Comparison of ENCODE assay signal across 12 cellular contexts in the genomic region with DNA sequence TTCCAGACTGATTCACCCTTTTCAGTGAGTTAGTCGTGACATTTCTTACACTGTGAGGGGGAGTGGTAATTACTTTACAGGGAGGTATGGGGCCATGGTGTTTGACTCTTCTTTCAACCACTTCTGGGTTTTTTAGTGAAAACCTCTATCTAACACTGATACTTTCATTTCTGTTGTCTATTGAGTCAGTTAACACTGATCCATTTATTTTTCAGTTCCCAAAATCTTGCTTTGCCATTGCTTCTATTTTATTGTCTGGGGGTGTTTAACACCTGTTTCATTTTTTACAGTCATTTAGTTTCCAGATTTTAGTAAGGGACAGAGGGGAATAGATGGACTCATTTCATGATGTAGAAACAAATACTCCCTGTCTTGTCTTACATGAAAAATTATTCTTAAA.
A peak's percentile ranks its signal among the peaks of the same experiment; 100 is the strongest.
DNase-seq lines count a peak whose midpoint lies in the region; ATAC-seq and TF ChIP-seq lines count a peak whose summit lies in the region.
"Had no signal": no experiment of that assay in that cellular context is flagged by ENCODE, and none has a peak within 500 bp of the region (broad histone marks: within the 10 kb centered on the region; RNA-seq: fewer than 3 reads in every experiment).

No MANE protein-coding gene starts in this region.

- WGBS in adrenal gland, 4 donors: 83 to 100% (median 94%) methylated on average over 1 of the region's 1 CpG

- H3K27ac ChIP-seq in adrenal gland: no peak overlapping the region

- H3K4me1 ChIP-seq in adrenal gland (replicated peaks in 1 of 2): no peaks in the 10 kb centered on the region

- TF ChIP-seq POLR2A in adrenal gland (IDR thresholded peaks at IDR 0.05): no peak

- intact Hi-C loops in adrenal gland (cut with DNase I): no loop called here

- H3K27me3 ChIP-seq in adrenal gland: no peaks in the 10 kb centered on the region

- H3K36me3 ChIP-seq in adrenal gland (replicated peaks in 1 of 2): no peaks in the 10 kb centered on the region

- no peak for DNase-seq in dermis blood vessel endothelial cell
- DNase-seq in cerebellar cortex (ENCODE audit: low spot score): no peak
- no peak for DNase-seq in RPMI8226
- no peak for DNase-seq in adrenal gland
- DNase-seq: activated CD4-positive, alpha-beta T cell treated with anti-CD3 and anti-CD28 coated beads, Interleukin-2, amount 10 ng/mL, durations not matched to agents 7 days and 5 days; KBM-7; SIG-M5 had no signal

- ATAC-seq in GM18508 (IDR thresholded peaks at IDR 0.05; ENCODE audit: insufficient read depth, unreplicated experiment) (peak; percentile 91), GM19372 (IDR thresholded peaks at IDR 0.05; ENCODE audit: low read depth, unreplicated experiment) (peak; percentile 75), HG02798 (IDR thresholded peaks at IDR 0.05; ENCODE audit: poor library complexity, unreplicated experiment) (peak; percentile 88), HG03520 (IDR thresholded peaks at IDR 0.05; ENCODE audit: unreplicated experiment) (peak; percentile 81)

- no peaks in the 10 kb centered on the region for H3K9me3 ChIP-seq in adrenal gland (replicated peaks in 1 of 3)

- no peak for TF ChIP-seq CTCF in adrenal gland (IDR thresholded peaks at IDR 0.05)

- no peak overlapping the region for H3K4me3 ChIP-seq in adrenal gland
- H3K4me3 ChIP-seq: smooth muscle cell had no signal
